1 cellular context compared by ENCODE assay signal in genomic region chr1:53376742-53377437, GRCh38.
TF ChIP-seq lines count a peak whose summit lies in the region.

No MANE protein-coding gene starts in this region.

TF ChIP-seq in GM23338, 12 proteins besides CTCF, POLR2A, EP300 and RAD21 (continued from another document):
- TF ChIP-seq ZNF462 (CRISPR knock-in tag; IDR thresholded peaks at IDR 0.05), result no peak
- TF ChIP-seq EZH2 (IDR thresholded peaks at IDR 0.05; ENCODE audit: low read depth, unreplicated experiment), result no peak
